Comparison of ENCODE assay signal across 16 cellular contexts in genomic region chr22:50318356-50318697, GRCh38. TPM values are rescaled to one million over a fixed set of nuclear protein-coding genes. Genes with fewer than 3 reads are reported as not detected.
DNase-seq lines count a peak whose midpoint lies in the region; ATAC-seq and TF ChIP-seq lines count a peak whose summit lies in the region.
"Had no signal": no experiment of that assay in that cellular context is flagged by ENCODE, and none has a peak within 500 bp of the region (broad histone marks: within the 10 kb centered on the region; RNA-seq: fewer than 3 reads in every experiment).

No MANE protein-coding gene starts in this region.

- no peaks in the 10 kb centered on the region for H3K9me3 Mint-ChIP-seq in GM23338
- H3K9me3 Mint-ChIP-seq: CD8-positive, alpha-beta memory T cell; H9 had no signal

- ATAC-seq in GM23338 = peak; percentile 11
- no peak for ATAC-seq in HG02759 (IDR thresholded peaks at IDR 0.05; ENCODE audit: unreplicated experiment)
- ATAC-seq in GM18867 (IDR thresholded peaks at IDR 0.05; ENCODE audit: unreplicated experiment) = no peak
- ATAC-seq: Panc1 had no signal

- no peaks in the 10 kb centered on the region for H3K27me3 ChIP-seq in BE2C
- H3K27me3 ChIP-seq in GM23338 (ENCODE audit: insufficient read depth) = no peaks in the 10 kb centered on the region
- no peaks in the 10 kb centered on the region for H3K27me3 ChIP-seq in SU-DHL-6 (ENCODE audit: low read length)
- H3K27me3 ChIP-seq in A673 (replicated peaks; ENCODE audit: insufficient read depth, low read depth, low read length, poor library complexity) = no peaks in the 10 kb centered on the region

- H3K9me3 ChIP-seq in BE2C = no peaks in the 10 kb centered on the region
- H3K9me3 ChIP-seq in SU-DHL-6 (ENCODE audit: insufficient read depth, low read length) = no peaks in the 10 kb centered on the region
- no peaks in the 10 kb centered on the region for H3K9me3 ChIP-seq in A673 (ENCODE audit: low read depth, low read length, poor library complexity, severe bottlenecking)

- no peaks in the 10 kb centered on the region for H3K79me2 ChIP-seq in GM23338 (replicated peaks; ENCODE audit: insufficient read depth)
- H3K79me2 ChIP-seq in SU-DHL-6 (ENCODE audit: insufficient read depth, low read length) = no peaks in the 10 kb centered on the region

- DNase-seq in BE2C (peak; percentile 39), GM23338 (ENCODE audit: low spot score) (no peak), A673 (ENCODE audit: low spot score) (no peak)
- DNase-seq: ACHN; CD8-positive, alpha-beta memory T cell; H9; KBM-7; NCI-H1092 treated with DMSO at 0.1 percent for 48 hours; NCI-H1694 treated with DMSO at 0.1 percent for 48 hours; NCI-H446 treated with DMSO at 0.1 percent for 48 hours; NCI-H748 treated with DMSO at 0.1 percent for 48 hours; SW 1271 had no signal

- POLR2A ChIA-PET in A673 (lab: Charles Lee; ENCODE audit: low non-redundant PET) = no interaction called here

- H3K27ac ChIP-seq in GM23338 (ENCODE audit: low read depth) (no peak overlapping the region), SU-DHL-6 (ENCODE audit: low read depth, low read length) (peak overlapping the region; percentile 79), A673 (ENCODE audit: low read depth, low read length, poor library complexity, severe bottlenecking) (no peak overlapping the region)

- intact Hi-C loops in A673 (cut with micrococcal nuclease; ENCODE audit: unreplicated experiment) = no loop called here

- H4K20me1 ChIP-seq in GM23338 (replicated peaks; ENCODE audit: insufficient read depth) = no peaks in the 10 kb centered on the region
- H4K20me1 ChIP-seq in SU-DHL-6 (ENCODE audit: low read depth, low read length) = no peaks in the 10 kb centered on the region

- H3K9ac ChIP-seq in SU-DHL-6 (ENCODE audit: low read length) = peak overlapping the region; percentile 43; the same call in 1 of the 2 replicates

- H3K4me3 Mint-ChIP-seq in GM23338 = no peak overlapping the region
- H3K4me3 Mint-ChIP-seq: CD8-positive, alpha-beta memory T cell; H9 had no signal

- H3F3A ChIP-seq in GM23338 (replicated peaks; ENCODE audit: low read depth) (no peaks in the 10 kb centered on the region), SU-DHL-6 (ENCODE audit: insufficient read depth) (peaks cover 20% of the 10 kb centered on the region)

- H2AFZ ChIP-seq in GM23338 (no peak overlapping the region), SU-DHL-6 (ENCODE audit: low read depth, low read length, severe bottlenecking) (no peak overlapping the region)

- no TSS peak for BruUV-seq in A673 (replicated peaks; lab: Mats Ljungman, UMichigan)

- peaks cover 6% of the 10 kb centered on the region for H3K4me1 Mint-ChIP-seq in GM23338

- H3K27me3 Mint-ChIP-seq in GM23338 (ENCODE audit: insufficient read depth, low read depth, poor library complexity) = peaks cover 7% of the 10 kb centered on the region
- H3K27me3 Mint-ChIP-seq: CD8-positive, alpha-beta memory T cell had no signal

- no peak overlapping the region for H3K4me2 ChIP-seq in GM23338
- H3K4me2 ChIP-seq in SU-DHL-6 (ENCODE audit: low read depth, low read length, poor library complexity, severe bottlenecking) = peak overlapping the region; percentile 26

- H3K4me1 ChIP-seq in BE2C = peaks cover 9% of the 10 kb centered on the region
- no peaks in the 10 kb centered on the region for H3K4me1 ChIP-seq in GM23338 (ENCODE audit: insufficient read depth)
- H3K4me1 ChIP-seq in A673 (ENCODE audit: insufficient read depth, low read length, poor library complexity, severe bottlenecking) = no peaks in the 10 kb centered on the region

- H3K36me3 Mint-ChIP-seq in GM23338 (ENCODE audit: low read depth) = no peaks in the 10 kb centered on the region; the same call in 2 of the 3 replicates
- H3K36me3 Mint-ChIP-seq: CD8-positive, alpha-beta memory T cell had no signal

- H3K9me2 ChIP-seq in GM23338 (ENCODE audit: insufficient read depth) (no peaks in the 10 kb centered on the region), SU-DHL-6 (replicated peaks; ENCODE audit: insufficient read depth, low read length) (no peaks in the 10 kb centered on the region)

- CTCF ChIA-PET in A673 (lab: Charles Lee) = interaction anchor here (0.5 kb wide), 1 partner anchor 22 kb away, joined by 3 read pairs; no protein-coding TSS in a partner anchor

- peak; percentile 21 for TF ChIP-seq CTCF in BE2C (IDR thresholded peaks at IDR 0.05; ENCODE audit: low read depth, low read length)
- TF ChIP-seq CTCF in GM23338 (conservative IDR thresholded peaks at IDR 0.05; ENCODE audit: low read depth in 2 of 2) = no peak
- TF ChIP-seq CTCF in SU-DHL-6 (IDR thresholded peaks at IDR 0.05; ENCODE audit: insufficient read depth, low read length, poor library complexity, severe bottlenecking) = no peak
- no peak for TF ChIP-seq CTCF in A673 (conservative IDR thresholded peaks at IDR 0.05; ENCODE audit: low read depth, low read length)

- no peak overlapping the region for H3K27ac Mint-ChIP-seq in GM23338
- H3K27ac Mint-ChIP-seq: CD8-positive, alpha-beta memory T cell; H9 had no signal

- H3K4me3 ChIP-seq in BE2C (ENCODE audit: low read depth, low read length) = no peak overlapping the region
- H3K4me3 ChIP-seq in GM23338 = no peak overlapping the region
- no peak overlapping the region for H3K4me3 ChIP-seq in SU-DHL-6 (ENCODE audit: insufficient read depth, low read length, poor library complexity, severe bottlenecking)
- no peak overlapping the region for H3K4me3 ChIP-seq in A673 (ENCODE audit: low read depth, low read length, poor library complexity, severe bottlenecking)

- no peaks in the 10 kb centered on the region for H3K36me3 ChIP-seq in BE2C
- no peaks in the 10 kb centered on the region for H3K36me3 ChIP-seq in GM23338 (ENCODE audit: insufficient read depth)
- H3K36me3 ChIP-seq in SU-DHL-6 (ENCODE audit: low read length) = no peaks in the 10 kb centered on the region
- H3K36me3 ChIP-seq in A673 (ENCODE audit: insufficient read depth, low read length, poor library complexity, severe bottlenecking) = no peaks in the 10 kb centered on the region

TF ChIP-seq in GM23338, 12 proteins besides CTCF, POLR2A, EP300 and RAD21 (continues in another document):
- no peak for TF ChIP-seq EZH2 (IDR thresholded peaks at IDR 0.05; ENCODE audit: low read depth, unreplicated experiment)
- no peak for TF ChIP-seq ZNF114 (CRISPR knock-in tag; IDR thresholded peaks at IDR 0.05)
- TF ChIP-seq REST (IDR thresholded peaks at IDR 0.05; ENCODE audit: unreplicated experiment) = no peak
- TF ChIP-seq STAT1 (IDR thresholded peaks at IDR 0.05; ENCODE audit: unreplicated experiment) = no peak
- no peak for TF ChIP-seq POLR2AphosphoS5 (IDR thresholded peaks at IDR 0.05; ENCODE audit: low read depth)

RNA-seq across cellular contexts. Expression of gene DENND6B, which starts 8.5 kb away (rescaled TPM):
- polyA plus RNA-seq in BE2C (2012; ENCODE audit: insufficient read depth, insufficient read length, low read depth) = 7.1 TPM
- total RNA-seq in GM23338 (2014; rRNA removed; shearing (Covaris generic)) = 1.3 TPM in 2 replicates
- 0.12 and 0.71 TPM in 2 replicates for polyA plus RNA-seq in GM23338 (2016; fragmentation: Nextera tagmentation; extraction: Ambion mirVana)
- total RNA-seq in A673 (2021) = 5.3 and 10.8 TPM in 2 replicates

RNA-seq across cellular contexts. Expression of gene PLXNB2, which starts 10.9 kb away (rescaled TPM):
- 287 TPM for polyA plus RNA-seq in BE2C (2012; ENCODE audit: insufficient read depth, insufficient read length, low read depth)
- total RNA-seq in GM23338 (2014; rRNA removed; shearing (Covaris generic)) = 66.3 and 70.4 TPM in 2 replicates
- polyA plus RNA-seq in GM23338 (2016; fragmentation: Nextera tagmentation; extraction: Ambion mirVana) = 29.1 and 33.0 TPM in 2 replicates
- total RNA-seq in A673 (2021) = 155 and 173 TPM in 2 replicates

RNA-seq across cellular contexts. Expression of gene PPP6R2, which starts 24.8 kb away (rescaled TPM):
- polyA plus RNA-seq in BE2C (2012; ENCODE audit: insufficient read depth, insufficient read length, low read depth) = 39.8 TPM
- total RNA-seq in GM23338 (2014; rRNA removed; shearing (Covaris generic)) = 37.5 and 45.8 TPM in 2 replicates
- 11.9 and 13.4 TPM in 2 replicates for polyA plus RNA-seq in GM23338 (2016; fragmentation: Nextera tagmentation; extraction: Ambion mirVana)
- total RNA-seq in A673 (2021) = 64.6 and 66.7 TPM in 2 replicates

RNA-seq across cellular contexts. Expression of gene MAPK11, which starts 48.1 kb away (rescaled TPM):
- polyA plus RNA-seq in BE2C (2012; ENCODE audit: insufficient read depth, insufficient read length, low read depth) = 38.3 TPM
- 1.6 and 1.9 TPM in 2 replicates for total RNA-seq in GM23338 (2014; rRNA removed; shearing (Covaris generic))
- 0.34 and 0.78 TPM in 2 replicates for polyA plus RNA-seq in GM23338 (2016; fragmentation: Nextera tagmentation; extraction: Ambion mirVana)
- 5.4 and 10.4 TPM in 2 replicates for total RNA-seq in A673 (2021)

RNA-seq across cellular contexts. Expression of gene MAPK12, which starts 56.8 kb away (rescaled TPM):
- 189 TPM for polyA plus RNA-seq in BE2C (2012; ENCODE audit: insufficient read depth, insufficient read length, low read depth)
- 20.4 and 26.1 TPM in 2 replicates for total RNA-seq in GM23338 (2014; rRNA removed; shearing (Covaris generic))
- polyA plus RNA-seq in GM23338 (2016; fragmentation: Nextera tagmentation; extraction: Ambion mirVana) = 10.4 and 15.8 TPM in 2 replicates
- total RNA-seq in A673 (2021) = 20.8 and 27.5 TPM in 2 replicates
